19 cellular contexts compared by ENCODE assay signal in the genomic region with DNA sequence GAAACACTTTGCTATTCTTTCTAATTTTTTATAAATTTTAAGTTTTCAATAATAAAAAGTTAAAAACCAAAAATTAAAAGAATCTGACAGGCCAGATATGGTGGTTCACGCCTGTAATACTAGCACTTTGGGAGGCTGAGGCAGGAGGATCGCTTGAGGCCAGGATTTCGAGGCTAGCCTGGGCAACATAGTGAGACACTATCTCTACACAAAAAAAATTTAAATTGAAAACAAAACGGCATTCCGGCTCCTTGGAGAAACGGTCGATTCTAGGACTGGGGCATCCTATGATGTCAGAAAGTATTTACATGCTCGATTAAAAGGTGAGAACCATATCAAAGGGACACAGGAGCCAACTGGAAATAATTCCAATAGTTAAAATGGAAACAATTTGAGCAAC. TPM values are rescaled to one million over a fixed set of nuclear protein-coding genes. Genes with fewer than 3 reads are reported as not detected.
A peak's percentile ranks its signal among the peaks of the same experiment; 100 is the strongest.
DNase-seq lines count a peak whose midpoint lies in the region; ATAC-seq and TF ChIP-seq lines count a peak whose summit lies in the region.
"Had no signal": no experiment of that assay in that cellular context is flagged by ENCODE, and none has a peak within 500 bp of the region (broad histone marks: within the 10 kb centered on the region; RNA-seq: fewer than 3 reads in every experiment).

No MANE protein-coding gene starts in this region.

- H3K27ac Mint-ChIP-seq in activated CD4-positive, alpha-beta memory T cell treated with anti-CD3 and anti-CD28 coated beads for 36 hours: peak overlapping the region; percentile 86
- no peak overlapping the region for H3K27ac Mint-ChIP-seq in activated CD4-positive, alpha-beta memory T cell treated with anti-CD3 and anti-CD28 coated beads, Interleukin-2, amount 10 ng/mL, durations not matched to agents 7 days and 5 days
- peak overlapping the region; percentile 81 for H3K27ac Mint-ChIP-seq in CD4-positive, alpha-beta T cell
- peak overlapping the region; percentile 51 for H3K27ac Mint-ChIP-seq in activated naive CD8-positive, alpha-beta T cell treated with anti-CD3 and anti-CD28 coated beads, Interleukin-2, amount 10 ng/mL, durations not matched to agents 7 days and 5 days
- H3K27ac Mint-ChIP-seq in natural killer cell treated with Interleukin-12 subunit alpha and Interleukin-12 subunit beta and Interleukin-15 and Interleukin-18, amount 100 ng/mL, for 72 hours: peak overlapping the region; percentile 93
- H3K27ac Mint-ChIP-seq: type B pancreatic cell had no signal

- no peaks in the 10 kb centered on the region for H3K36me3 Mint-ChIP-seq in activated CD4-positive, alpha-beta memory T cell treated with anti-CD3 and anti-CD28 coated beads for 36 hours
- H3K36me3 Mint-ChIP-seq in activated CD4-positive, alpha-beta memory T cell treated with anti-CD3 and anti-CD28 coated beads, Interleukin-2, amount 10 ng/mL, durations not matched to agents 7 days and 5 days (ENCODE audit: low read depth): peaks cover 4% of the 10 kb centered on the region
- no peaks in the 10 kb centered on the region for H3K36me3 Mint-ChIP-seq in CD4-positive, alpha-beta T cell (ENCODE audit: low read depth)
- no peaks in the 10 kb centered on the region for H3K36me3 Mint-ChIP-seq in activated naive CD8-positive, alpha-beta T cell treated with anti-CD3 and anti-CD28 coated beads, Interleukin-2, amount 10 ng/mL, durations not matched to agents 7 days and 5 days
- no peaks in the 10 kb centered on the region for H3K36me3 Mint-ChIP-seq in natural killer cell treated with Interleukin-12 subunit alpha and Interleukin-12 subunit beta and Interleukin-15 and Interleukin-18, amount 100 ng/mL, for 72 hours
- H3K36me3 Mint-ChIP-seq: type B pancreatic cell had no signal

- peaks cover 64% of the 10 kb centered on the region for H3K4me1 Mint-ChIP-seq in activated CD4-positive, alpha-beta memory T cell treated with anti-CD3 and anti-CD28 coated beads for 36 hours (ENCODE audit: low read depth)
- peaks cover 54% of the 10 kb centered on the region for H3K4me1 Mint-ChIP-seq in activated CD4-positive, alpha-beta memory T cell treated with anti-CD3 and anti-CD28 coated beads, Interleukin-2, amount 10 ng/mL, durations not matched to agents 7 days and 5 days
- H3K4me1 Mint-ChIP-seq in CD4-positive, alpha-beta T cell (ENCODE audit: low read depth): peaks cover 75% of the 10 kb centered on the region
- H3K4me1 Mint-ChIP-seq in activated naive CD8-positive, alpha-beta T cell treated with anti-CD3 and anti-CD28 coated beads, Interleukin-2, amount 10 ng/mL, durations not matched to agents 7 days and 5 days: peaks cover 56% of the 10 kb centered on the region
- H3K4me1 Mint-ChIP-seq in natural killer cell treated with Interleukin-12 subunit alpha and Interleukin-12 subunit beta and Interleukin-15 and Interleukin-18, amount 100 ng/mL, for 72 hours (ENCODE audit: low read depth in 2 of 2): peaks cover 54 to 58% of the 10 kb centered on the region in 2 donors

- no peaks in the 10 kb centered on the region for H3K9me3 ChIP-seq in CD4-positive, alpha-beta T cell (ENCODE audit: control insufficient read depth, low read length)
- H3K9me3 ChIP-seq: A549, SJCRH30 had no signal

- no peak for ATAC-seq in CD4-positive, alpha-beta T cell (ENCODE audit: poor library complexity)
- ATAC-seq in activated naive CD8-positive, alpha-beta T cell treated with anti-CD3 and anti-CD28 coated beads, Interleukin-2, amount 10 ng/mL, durations not matched to agents 7 days and 5 days (ENCODE audit: low read depth): no peak
- no peak for ATAC-seq in natural killer cell treated with Interleukin-12 subunit alpha and Interleukin-12 subunit beta and Interleukin-15 and Interleukin-18, amount 100 ng/mL, for 72 hours
- ATAC-seq in GM21717 (IDR thresholded peaks at IDR 0.05; ENCODE audit: unreplicated experiment) (no peak), GM21825 (IDR thresholded peaks at IDR 0.05; ENCODE audit: unreplicated experiment) (no peak)
- ATAC-seq: A549; activated T-helper 17 cell treated with anti-CD3 and anti-CD28 coated beads, Interleukin-2, amount 50 U/mL, for 72 hours had no signal

- peak; percentile 3 for DNase-seq in activated CD4-positive, alpha-beta memory T cell treated with anti-CD3 and anti-CD28 coated beads for 36 hours
- no peak for DNase-seq in activated CD4-positive, alpha-beta memory T cell treated with anti-CD3 and anti-CD28 coated beads, Interleukin-2, amount 10 ng/mL, durations not matched to agents 7 days and 5 days
- no peak for DNase-seq in CD4-positive, alpha-beta T cell
- no peak for DNase-seq in activated naive CD8-positive, alpha-beta T cell treated with anti-CD3 and anti-CD28 coated beads, Interleukin-2, amount 10 ng/mL, durations not matched to agents 7 days and 5 days
- DNase-seq in natural killer cell treated with Interleukin-12 subunit alpha and Interleukin-12 subunit beta and Interleukin-15 and Interleukin-18, amount 100 ng/mL, for 72 hours (ENCODE audit: low spot score): no peak
- DNase-seq in AG08396 (ENCODE audit: low spot score): no peak
- DNase-seq: amniotic stem cell; cortex of kidney; NCI-H1105 treated with DMSO at 0.1 percent for 48 hours; NCI-H2081; NCI-H446 treated with DMSO at 0.1 percent for 48 hours; NK-92 treated with Interleukin-12 subunit alpha and Interleukin-12 subunit beta, amount 100 ng/mL, for 24 hours; SJCRH30; T-helper 9 cell had no signal

- H3K4me3 Mint-ChIP-seq in activated CD4-positive, alpha-beta memory T cell treated with anti-CD3 and anti-CD28 coated beads for 36 hours: no peak overlapping the region
- no peak overlapping the region for H3K4me3 Mint-ChIP-seq in activated CD4-positive, alpha-beta memory T cell treated with anti-CD3 and anti-CD28 coated beads, Interleukin-2, amount 10 ng/mL, durations not matched to agents 7 days and 5 days
- no peak overlapping the region for H3K4me3 Mint-ChIP-seq in CD4-positive, alpha-beta T cell
- H3K4me3 Mint-ChIP-seq in activated naive CD8-positive, alpha-beta T cell treated with anti-CD3 and anti-CD28 coated beads, Interleukin-2, amount 10 ng/mL, durations not matched to agents 7 days and 5 days: no peak overlapping the region
- no peak overlapping the region for H3K4me3 Mint-ChIP-seq in natural killer cell treated with Interleukin-12 subunit alpha and Interleukin-12 subunit beta and Interleukin-15 and Interleukin-18, amount 100 ng/mL, for 72 hours
- H3K4me3 Mint-ChIP-seq: type B pancreatic cell had no signal

- POLR2A ChIA-PET in activated CD4-positive, alpha-beta memory T cell treated with anti-CD3 and anti-CD28 coated beads for 36 hours (lab: Charles Lee): interaction anchor here (1.1 to 4.9 kb wide), 3 partner anchors 14 to 18 kb away, joined by 4 to 45 read pairs (median 7); no protein-coding TSS in a partner anchor
- POLR2A ChIA-PET in activated CD4-positive, alpha-beta memory T cell treated with anti-CD3 and anti-CD28 coated beads, Interleukin-2, amount 10 ng/mL, durations not matched to agents 7 days and 5 days (lab: Charles Lee): interaction anchor here (1.4 to 15.6 kb wide), 7 partner anchors 10 to 175 kb away, joined by 3 to 290 read pairs (median 13); no protein-coding TSS in a partner anchor
- POLR2A ChIA-PET in CD4-positive, alpha-beta T cell (lab: Charles Lee): interaction anchor here (2.2 to 5.6 kb wide), 6 partner anchors 10 to 105 kb away, joined by 7 to 206 read pairs (median 20); a partner anchor contains a TSS
- POLR2A ChIA-PET in activated naive CD8-positive, alpha-beta T cell treated with anti-CD3 and anti-CD28 coated beads, Interleukin-2, amount 10 ng/mL, durations not matched to agents 7 days and 5 days (lab: Charles Lee): interaction anchor here (1.2 to 11.6 kb wide), 3 partner anchors 8 to 217 kb away, joined by 3 to 286 read pairs (median 15); no protein-coding TSS in a partner anchor

- intact Hi-C loops in activated CD4-positive, alpha-beta memory T cell treated with anti-CD3 and anti-CD28 coated beads for 36 hours (cut with micrococcal nuclease): no loop called here
- intact Hi-C loops in CD4-positive, alpha-beta T cell (cut with DNase I, micrococcal nuclease): no loop called here

- CTCF ChIA-PET in activated CD4-positive, alpha-beta memory T cell treated with anti-CD3 and anti-CD28 coated beads for 36 hours (lab: Charles Lee): interaction anchor here (0.9 to 4.7 kb wide), 8 partner anchors 13 to 168 kb away, joined by 3 to 34 read pairs (median 11); no protein-coding TSS in a partner anchor
- CTCF ChIA-PET in activated CD4-positive, alpha-beta memory T cell treated with anti-CD3 and anti-CD28 coated beads, Interleukin-2, amount 10 ng/mL, durations not matched to agents 7 days and 5 days (lab: Charles Lee): interaction anchor here (1.0 to 4.0 kb wide), 6 partner anchors 10 to 31 kb away, joined by 4 to 28 read pairs (median 18); no protein-coding TSS in a partner anchor
- CTCF ChIA-PET in CD4-positive, alpha-beta T cell (lab: Charles Lee): interaction anchor here (1.2 to 6.3 kb wide), 8 partner anchors 10 to 87 kb away, joined by 3 to 33 read pairs (median 5); no protein-coding TSS in a partner anchor

- no peaks in the 10 kb centered on the region for H3K9me3 Mint-ChIP-seq in activated CD4-positive, alpha-beta memory T cell treated with anti-CD3 and anti-CD28 coated beads for 36 hours
- H3K9me3 Mint-ChIP-seq in activated CD4-positive, alpha-beta memory T cell treated with anti-CD3 and anti-CD28 coated beads, Interleukin-2, amount 10 ng/mL, durations not matched to agents 7 days and 5 days: no peaks in the 10 kb centered on the region
- no peaks in the 10 kb centered on the region for H3K9me3 Mint-ChIP-seq in CD4-positive, alpha-beta T cell
- H3K9me3 Mint-ChIP-seq in activated naive CD8-positive, alpha-beta T cell treated with anti-CD3 and anti-CD28 coated beads, Interleukin-2, amount 10 ng/mL, durations not matched to agents 7 days and 5 days: no peaks in the 10 kb centered on the region
- no peaks in the 10 kb centered on the region for H3K9me3 Mint-ChIP-seq in natural killer cell treated with Interleukin-12 subunit alpha and Interleukin-12 subunit beta and Interleukin-15 and Interleukin-18, amount 100 ng/mL, for 72 hours
- H3K9me3 Mint-ChIP-seq: activated T-helper 17 cell treated with anti-CD3 and anti-CD28 coated beads, Interleukin-2, amount 50 U/mL, for 72 hours; type B pancreatic cell had no signal

- no peak overlapping the region for H3K27ac ChIP-seq in CD4-positive, alpha-beta T cell (ENCODE audit: low read depth, low read length)
- H3K27ac ChIP-seq: A549, SJCRH30 had no signal

- H3K27me3 ChIP-seq in CD4-positive, alpha-beta T cell (ENCODE audit: control insufficient read depth, insufficient read depth, low read length): no peaks in the 10 kb centered on the region
- H3K27me3 ChIP-seq: SJCRH30 had no signal

- no peak for TF ChIP-seq CTCF in CD4-positive, alpha-beta T cell (IDR thresholded peaks at IDR 0.05)

- H3K27me3 Mint-ChIP-seq in activated CD4-positive, alpha-beta memory T cell treated with anti-CD3 and anti-CD28 coated beads for 36 hours: no peaks in the 10 kb centered on the region
- no peaks in the 10 kb centered on the region for H3K27me3 Mint-ChIP-seq in activated CD4-positive, alpha-beta memory T cell treated with anti-CD3 and anti-CD28 coated beads, Interleukin-2, amount 10 ng/mL, durations not matched to agents 7 days and 5 days
- H3K27me3 Mint-ChIP-seq in CD4-positive, alpha-beta T cell: no peaks in the 10 kb centered on the region
- no peaks in the 10 kb centered on the region for H3K27me3 Mint-ChIP-seq in activated naive CD8-positive, alpha-beta T cell treated with anti-CD3 and anti-CD28 coated beads, Interleukin-2, amount 10 ng/mL, durations not matched to agents 7 days and 5 days
- no peaks in the 10 kb centered on the region for H3K27me3 Mint-ChIP-seq in natural killer cell treated with Interleukin-12 subunit alpha and Interleukin-12 subunit beta and Interleukin-15 and Interleukin-18, amount 100 ng/mL, for 72 hours
- H3K27me3 Mint-ChIP-seq: activated T-helper 17 cell treated with anti-CD3 and anti-CD28 coated beads, Interleukin-2, amount 50 U/mL, for 72 hours had no signal

RNA-seq across cellular contexts. Expression of a gene that starts 21.1 kb away (rescaled TPM):
- 100 to 1,000 TPM; 481 to 485 TPM for total RNA-seq in activated CD4-positive, alpha-beta memory T cell treated with anti-CD3 and anti-CD28 coated beads for 36 hours
- total RNA-seq in activated CD4-positive, alpha-beta memory T cell treated with anti-CD3 and anti-CD28 coated beads, Interleukin-2, amount 10 ng/mL, durations not matched to agents 7 days and 5 days: 100 to 1,000 TPM; 757 to 767 TPM
- 1,000 to 10,000 TPM; 1,136 to 1,173 TPM for total RNA-seq in CD4-positive, alpha-beta T cell
- 100 to 1,000 TPM; 957 to 962 TPM for total RNA-seq in activated naive CD8-positive, alpha-beta T cell treated with anti-CD3 and anti-CD28 coated beads, Interleukin-2, amount 10 ng/mL, durations not matched to agents 7 days and 5 days
- 100 to 1,000 TPM; 355 to 567 TPM for total RNA-seq in natural killer cell treated with Interleukin-12 subunit alpha and Interleukin-12 subunit beta and Interleukin-15 and Interleukin-18, amount 100 ng/mL, for 72 hours

RNA-seq across cellular contexts. Expression of a gene that starts 45.9 kb away (rescaled TPM):
- total RNA-seq in activated CD4-positive, alpha-beta memory T cell treated with anti-CD3 and anti-CD28 coated beads for 36 hours: 10 to 100 TPM; 94.0 to 95.8 TPM
- 10 to 100 TPM; 62.1 to 70.8 TPM for total RNA-seq in activated CD4-positive, alpha-beta memory T cell treated with anti-CD3 and anti-CD28 coated beads, Interleukin-2, amount 10 ng/mL, durations not matched to agents 7 days and 5 days
- total RNA-seq in CD4-positive, alpha-beta T cell: 100 to 1,000 TPM; 145 to 151 TPM
- 10 to 100 TPM; 84.3 to 88.6 TPM for total RNA-seq in activated naive CD8-positive, alpha-beta T cell treated with anti-CD3 and anti-CD28 coated beads, Interleukin-2, amount 10 ng/mL, durations not matched to agents 7 days and 5 days
- total RNA-seq in natural killer cell treated with Interleukin-12 subunit alpha and Interleukin-12 subunit beta and Interleukin-15 and Interleukin-18, amount 100 ng/mL, for 72 hours: 10 to 100 TPM; 59.8 to 70.5 TPM

RNA-seq across cellular contexts. Expression of a gene that starts 46.7 kb away (rescaled TPM):
- total RNA-seq in activated CD4-positive, alpha-beta memory T cell treated with anti-CD3 and anti-CD28 coated beads for 36 hours: 10 to 100 TPM; 22.4 to 22.6 TPM
- total RNA-seq in activated CD4-positive, alpha-beta memory T cell treated with anti-CD3 and anti-CD28 coated beads, Interleukin-2, amount 10 ng/mL, durations not matched to agents 7 days and 5 days: 10 to 100 TPM; 15.3 TPM
- total RNA-seq in CD4-positive, alpha-beta T cell: 10 to 100 TPM; 10.3 to 13.2 TPM
- total RNA-seq in activated naive CD8-positive, alpha-beta T cell treated with anti-CD3 and anti-CD28 coated beads, Interleukin-2, amount 10 ng/mL, durations not matched to agents 7 days and 5 days: 10 to 100 TPM; 19.9 to 22.5 TPM
- 10 to 100 TPM; 13.0 to 23.8 TPM for total RNA-seq in natural killer cell treated with Interleukin-12 subunit alpha and Interleukin-12 subunit beta and Interleukin-15 and Interleukin-18, amount 100 ng/mL, for 72 hours
